ENCODE assay signal across 10 cellular contexts in genomic region chr1:234214911-234215892, GRCh38.
A peak's percentile ranks its signal among the peaks of the same experiment; 100 is the strongest.
DNase-seq lines count a peak whose midpoint lies in the region; ATAC-seq and TF ChIP-seq lines count a peak whose summit lies in the region.
"Had no signal": no experiment of that assay in that cellular context is flagged by ENCODE, and none has a peak within 500 bp of the region (broad histone marks: within the 10 kb centered on the region; RNA-seq: fewer than 3 reads in every experiment).

No MANE protein-coding gene starts in this region.

- TF ChIP-seq CTCF in RWPE2 (IDR thresholded peaks at IDR 0.05; ENCODE audit: poor library complexity, severe bottlenecking) (no peak), progenitor cell of endocrine pancreas (IDR thresholded peaks at IDR 0.05; ENCODE audit: unreplicated experiment) (no peak), GM20000 (IDR thresholded peaks at IDR 0.05; ENCODE audit: extremely low read depth, missing control alignments) (no peak)

- DNase-seq in GM23248 (no peak), RWPE2 (ENCODE audit: low spot score) (no peak), progenitor cell of endocrine pancreas (ENCODE audit: low spot score, unreplicated experiment) (no peak), GM20000 (ENCODE audit: low spot score) (no peak), HuH-7 (ENCODE audit: low spot score) (no peak), SW 1271 (lab: John Stamatoyannopoulos, UW) (no peak)
- DNase-seq: brain microvascular endothelial cell had no signal

- no peaks in the 10 kb centered on the region for H3F3A ChIP-seq in GM23248 (ENCODE audit: insufficient read depth)

- ATAC-seq in RWPE2 (ENCODE audit: low read depth) (peak; percentile 63), HG03439 (IDR thresholded peaks at IDR 0.05; ENCODE audit: unreplicated experiment) (no peak)

- in situ Hi-C loops in GM23248 (cut with MboI): no loop called here

- 28 to 29% methylated on average over 20 of the region's 20 CpGs for WGBS in GM23248 (ENCODE audit: low coverage in 1 of 2, low lambda C conversion rate in 2 of 2, missing lambda C conversion rate in 2 of 2), 2 experiments
- 31 to 36% methylated on average over 20 of the region's 20 CpGs for WGBS in esophagus, 2 donors

- H3K36me3 Mint-ChIP-seq in progenitor cell of endocrine pancreas (ENCODE audit: insufficient read depth): no peaks in the 10 kb centered on the region

- H3K9me3 ChIP-seq in GM23248 (ENCODE audit: low read depth) (no peaks in the 10 kb centered on the region), RWPE2 (ENCODE audit: severe bottlenecking) (no peaks in the 10 kb centered on the region), esophagus (ENCODE audit: control insufficient read depth in 2 of 2, insufficient read depth in 1 of 2, low read depth in 1 of 2, low read length in 1 of 2) (no peaks in the 10 kb centered on the region)
- H3K9me3 ChIP-seq: SJSA1 had no signal

- H4K20me1 ChIP-seq in GM23248 (ENCODE audit: insufficient read depth): no peaks in the 10 kb centered on the region

- H3K9ac ChIP-seq in GM23248: no peak overlapping the region

- H3K4me3 Mint-ChIP-seq in progenitor cell of endocrine pancreas (ENCODE audit: low read depth): peak overlapping the region; percentile 75

- H3K4me2 ChIP-seq in GM23248 (ENCODE audit: unreplicated experiment): peak overlapping the region; percentile 60

- H3K4me1 Mint-ChIP-seq in progenitor cell of endocrine pancreas (ENCODE audit: low read depth): peaks cover 3% of the 10 kb centered on the region

- H3K79me2 ChIP-seq in GM23248 (ENCODE audit: insufficient read depth): no peaks in the 10 kb centered on the region

- H3K27me3 Mint-ChIP-seq in progenitor cell of endocrine pancreas: peaks cover 23% of the 10 kb centered on the region

- H3K9me3 Mint-ChIP-seq in progenitor cell of endocrine pancreas (ENCODE audit: low read depth): peaks cover 4% of the 10 kb centered on the region

- H3K27ac Mint-ChIP-seq in progenitor cell of endocrine pancreas: no peak overlapping the region

- no peaks in the 10 kb centered on the region for H3K9me2 ChIP-seq in GM23248 (ENCODE audit: insufficient read depth)

- H2AFZ ChIP-seq in GM23248: peak overlapping the region; percentile 68; the same call in 1 of the 2 replicates

- H3K27me3 ChIP-seq in GM23248 (replicated peaks; ENCODE audit: insufficient read depth): peaks cover 13% of the 10 kb centered on the region
- H3K27me3 ChIP-seq in RWPE2 (ENCODE audit: insufficient read depth, poor library complexity, severe bottlenecking): no peaks in the 10 kb centered on the region
- peaks cover 0 to 4% of the 10 kb centered on the region in 2 donors for H3K27me3 ChIP-seq in esophagus (ENCODE audit: control insufficient read depth in 1 of 2, insufficient read depth in 2 of 2, low read length in 2 of 2)

- H3K36me3 ChIP-seq in GM23248 (ENCODE audit: low read depth) (no peaks in the 10 kb centered on the region), RWPE2 (ENCODE audit: low read depth) (no peaks in the 10 kb centered on the region), esophagus (ENCODE audit: control insufficient read depth in 2 of 2, insufficient read depth in 2 of 2, low read length in 1 of 2) (no peaks in the 10 kb centered on the region)
- H3K36me3 ChIP-seq: brain microvascular endothelial cell, SJSA1 had no signal

- H3K27ac ChIP-seq in GM23248 (no peak overlapping the region), RWPE2 (ENCODE audit: poor library complexity, severe bottlenecking) (no peak overlapping the region), esophagus (ENCODE audit: low read depth in 2 of 2, low read length in 1 of 2) (no peak overlapping the region)
- H3K27ac ChIP-seq: brain microvascular endothelial cell, SJSA1 had no signal

- no peaks in the 10 kb centered on the region for H3K4me1 ChIP-seq in GM23248 (ENCODE audit: insufficient read depth)
- peaks cover 8% of the 10 kb centered on the region for H3K4me1 ChIP-seq in RWPE2 (ENCODE audit: insufficient read depth, poor library complexity, severe bottlenecking)
- H3K4me1 ChIP-seq in esophagus (ENCODE audit: control insufficient read depth in 2 of 2, insufficient read depth in 2 of 2, low read length in 1 of 2): peaks cover 4 to 14% of the 10 kb centered on the region in 2 donors

- H3K4me3 ChIP-seq in GM23248: peak overlapping the region; percentile 64
- peak overlapping the region; percentile 34 for H3K4me3 ChIP-seq in RWPE2 (ENCODE audit: severe bottlenecking)
- H3K4me3 ChIP-seq in esophagus (ENCODE audit: low read depth in 1 of 2, low read length in 2 of 2): peak overlapping the region; percentile 32 to 39
- H3K4me3 ChIP-seq: SJSA1 had no signal
